In the genomic region with DNA sequence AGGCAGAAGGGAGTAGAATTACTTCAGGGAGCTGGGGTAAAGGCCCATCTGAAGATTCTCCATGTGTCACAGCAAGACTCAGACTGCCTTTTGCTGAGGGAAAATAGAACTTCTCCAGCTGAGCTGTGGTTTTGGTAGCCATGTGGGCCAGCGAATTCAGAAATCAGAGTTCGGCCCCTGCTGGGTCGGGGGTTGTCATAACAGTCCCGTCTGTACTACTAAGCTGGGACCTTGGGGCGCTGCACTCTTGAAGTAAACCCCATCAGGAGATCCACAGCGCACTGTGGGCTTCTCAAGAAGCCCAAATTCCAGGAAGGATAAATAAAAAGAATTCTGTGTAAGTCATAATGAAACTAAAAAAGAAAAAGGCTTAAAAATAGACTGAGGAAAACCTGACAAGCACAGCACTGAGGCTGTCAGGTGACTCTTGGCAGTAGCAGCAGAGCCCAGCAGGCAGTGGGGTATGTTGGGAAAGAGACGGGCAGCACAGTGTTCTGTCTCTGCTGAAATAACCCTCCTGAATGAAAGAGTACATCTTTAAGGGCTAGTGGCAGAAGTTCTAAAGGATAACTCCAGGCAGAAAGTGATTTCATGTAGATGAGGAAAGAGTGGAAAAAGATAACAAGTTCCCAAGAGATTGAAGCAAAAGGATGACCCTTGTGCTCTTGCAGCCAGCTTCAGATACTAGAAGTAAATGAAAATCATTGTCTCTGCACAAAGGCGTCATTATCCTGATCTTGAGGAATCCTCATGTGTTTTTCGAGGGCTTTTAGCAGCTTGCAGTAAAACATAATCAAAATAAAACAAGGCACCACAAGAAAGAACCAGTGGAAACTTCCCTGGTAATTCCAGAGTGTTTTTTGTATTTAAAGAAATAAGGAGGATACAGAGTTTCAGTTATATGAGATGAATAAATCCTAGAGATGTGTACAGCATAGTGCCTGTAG, we compare ENCODE assay signal across 10 cellular contexts.
DNase-seq lines count a peak whose midpoint lies in the region; ATAC-seq and TF ChIP-seq lines count a peak whose summit lies in the region.
"Had no signal": no experiment of that assay in that cellular context is flagged by ENCODE, and none has a peak within 500 bp of the region (broad histone marks: within the 10 kb centered on the region; RNA-seq: fewer than 3 reads in every experiment).

No MANE protein-coding gene starts in this region.

- CTCF ChIA-PET in Caco-2 (lab: Charles Lee) = interaction anchor here (0.6 kb wide), 1 partner anchor 422 kb away, joined by 3 read pairs; no protein-coding TSS in a partner anchor
- CTCF ChIA-PET in activated CD4-positive, alpha-beta T cell treated with anti-CD3 and anti-CD28 coated beads, Interleukin-2, amount 10 ng/mL, durations not matched to agents 7 days and 5 days (lab: Charles Lee) = interaction anchor here (0.9 to 3.2 kb wide), 6 partner anchors 8 to 183 kb away, joined by 3 to 22 read pairs (median 4); no protein-coding TSS in a partner anchor

- H2BK120ac ChIP-seq in H9 (ENCODE audit: low read depth, low read length, poor library complexity, severe bottlenecking) = no peak overlapping the region

- POLR2A ChIA-PET in Caco-2 (lab: Charles Lee) = no interaction called here
- POLR2A ChIA-PET in activated CD4-positive, alpha-beta T cell treated with anti-CD3 and anti-CD28 coated beads, Interleukin-2, amount 10 ng/mL, durations not matched to agents 7 days and 5 days (lab: Charles Lee) = no interaction called here

- no peak overlapping the region for H2BK15ac ChIP-seq in H9 (ENCODE audit: low read depth, low read length)

- H2AK5ac ChIP-seq in H9 (ENCODE audit: insufficient read length, low read length) = no peak overlapping the region

- no peak overlapping the region for H3K4me2 ChIP-seq in H9 (ENCODE audit: insufficient read depth, insufficient read length, low read length)

- no peak overlapping the region for H3K4me3 Mint-ChIP-seq in Caco-2 (ENCODE audit: unreplicated experiment)
- H3K4me3 Mint-ChIP-seq in activated CD4-positive, alpha-beta T cell treated with anti-CD3 and anti-CD28 coated beads, Interleukin-2, amount 10 ng/mL, durations not matched to agents 7 days and 5 days = peak overlapping the region; percentile 51
- no peak overlapping the region for H3K4me3 Mint-ChIP-seq in H9

- no CpG with 5 or more reads among the region's 9 CpGs for WGBS in H9 (ENCODE audit: extremely low coverage, insufficient read length, low lambda C conversion rate)

- no peak overlapping the region for H3K18ac ChIP-seq in H9 (ENCODE audit: insufficient read length, low read depth, low read length)

- H3K4me3 ChIP-seq in Caco-2 (ENCODE audit: low read depth, low read length) (no peak overlapping the region), skeletal muscle tissue (ENCODE audit: low read length in 3 of 3) (peak overlapping the region in 2 of 3 donors; percentile 42 to 51)
- H3K4me3 ChIP-seq: HAP-1 had no signal

- TF ChIP-seq CTCF in Caco-2 (IDR thresholded peaks at IDR 0.05; ENCODE audit: insufficient read depth in 1 of 2, low read depth in 1 of 2, low read length in 1 of 2, severe bottlenecking in 1 of 2, unreplicated experiment in 1 of 2) (no peak), H9 (conservative IDR thresholded peaks at IDR 0.05) (no peak)

- H3K79me2 ChIP-seq in H9 (ENCODE audit: insufficient read depth, low read length) = no peaks in the 10 kb centered on the region

- H3K23me2 ChIP-seq in H9 (ENCODE audit: insufficient read length, low read depth, low read length, poor library complexity, severe bottlenecking) = no peaks in the 10 kb centered on the region

- no peak overlapping the region for H3K14ac ChIP-seq in H9 (ENCODE audit: insufficient read depth, low read length)

- peak overlapping the region; percentile 98 for H3K27ac ChIP-seq in skeletal muscle tissue (ENCODE audit: low read depth, low read length)
- no peak overlapping the region for H3K27ac ChIP-seq in H9 (ENCODE audit: insufficient read length, low read depth, low read length)

- no peak overlapping the region for H4K5ac ChIP-seq in H9 (ENCODE audit: insufficient read length, low read depth, low read length)

- intact Hi-C loops in Caco-2 (cut with micrococcal nuclease; ENCODE audit: unreplicated experiment) = no loop called here

- no peak overlapping the region for H2BK20ac ChIP-seq in H9 (ENCODE audit: low read depth, low read length, poor library complexity, severe bottlenecking)

- no peak for DNase-seq in Caco-2
- DNase-seq in activated CD4-positive, alpha-beta T cell treated with anti-CD3 and anti-CD28 coated beads, Interleukin-2, amount 10 ng/mL, durations not matched to agents 7 days and 5 days = peak; percentile 21
- peak; percentile 50 for DNase-seq in epidermal melanocyte (ENCODE audit: insufficient read length, low spot score)
- no peak for DNase-seq in H9
- no peak for DNase-seq in mucosa of gallbladder (ENCODE audit: low spot score)
- no peak for DNase-seq in SK-N-DZ (ENCODE audit: low spot score)

- H3K4me1 ChIP-seq in Caco-2 = no peaks in the 10 kb centered on the region
- peaks cover 43 to 50% (median 46%) of the 10 kb centered on the region in 3 donors for H3K4me1 ChIP-seq in skeletal muscle tissue (ENCODE audit: control insufficient read depth in 3 of 3, insufficient read depth in 3 of 3, low read length in 3 of 3)
- no peaks in the 10 kb centered on the region for H3K4me1 ChIP-seq in H9 (ENCODE audit: insufficient read depth, low read length)
- H3K4me1 ChIP-seq: HAP-1 had no signal

- peaks cover 6% of the 10 kb centered on the region for H3K36me3 ChIP-seq in Caco-2 (ENCODE audit: control insufficient read depth, insufficient read depth, low read length)
- peaks cover 17 to 27% (median 23%) of the 10 kb centered on the region in 3 donors for H3K36me3 ChIP-seq in skeletal muscle tissue (ENCODE audit: control insufficient read depth in 3 of 3, insufficient read depth in 3 of 3, low read length in 3 of 3)

- H3K9ac ChIP-seq in skeletal muscle tissue (ENCODE audit: low read depth in 1 of 3, low read length in 3 of 3) = peak overlapping the region; percentile 47 to 79 (median 76)
- H3K9ac ChIP-seq in H9 (ENCODE audit: extremely low read depth, insufficient read length, low read length) = no peak overlapping the region

- no peak for ATAC-seq in HG03039 (IDR thresholded peaks at IDR 0.05; ENCODE audit: unreplicated experiment)
- ATAC-seq: esophagus mucosa had no signal

- peaks cover 88% of the 10 kb centered on the region for H3K36me3 Mint-ChIP-seq in Caco-2 (ENCODE audit: insufficient read depth, unreplicated experiment)
- peaks cover 60% of the 10 kb centered on the region for H3K36me3 Mint-ChIP-seq in activated CD4-positive, alpha-beta T cell treated with anti-CD3 and anti-CD28 coated beads, Interleukin-2, amount 10 ng/mL, durations not matched to agents 7 days and 5 days (ENCODE audit: low read depth)
- H3K36me3 Mint-ChIP-seq in H9 (ENCODE audit: insufficient read depth in 1 of 3, low read depth in 3 of 3) = peaks cover 31 to 64% (median 50%) of the 10 kb centered on the region in 3 experiments; a peak in 6 of 7 replicates

- no peak overlapping the region for H3K4ac ChIP-seq in H9 (ENCODE audit: low read depth, low read length)

- H2BK5ac ChIP-seq in H9 (ENCODE audit: insufficient read length, low read length) = no peak overlapping the region

- H4K8ac ChIP-seq in H9 (replicated peaks; ENCODE audit: insufficient read length, low read depth, low read length) = no peak overlapping the region

- H2AFZ ChIP-seq in H9 (ENCODE audit: low read length) = no peak overlapping the region

- no peak overlapping the region for H4K91ac ChIP-seq in H9 (ENCODE audit: insufficient read length, low read depth, low read length)

- H3K27me3 Mint-ChIP-seq in Caco-2 (ENCODE audit: insufficient read depth, unreplicated experiment) (no peaks in the 10 kb centered on the region), H9 (ENCODE audit: low read depth) (no peaks in the 10 kb centered on the region)
- no peaks in the 10 kb centered on the region for H3K27me3 Mint-ChIP-seq in activated CD4-positive, alpha-beta T cell treated with anti-CD3 and anti-CD28 coated beads, Interleukin-2, amount 10 ng/mL, durations not matched to agents 7 days and 5 days

- peak overlapping the region; percentile 42 for H3K27ac Mint-ChIP-seq in Caco-2 (ENCODE audit: unreplicated experiment)
- peak overlapping the region; percentile 87 for H3K27ac Mint-ChIP-seq in activated CD4-positive, alpha-beta T cell treated with anti-CD3 and anti-CD28 coated beads, Interleukin-2, amount 10 ng/mL, durations not matched to agents 7 days and 5 days
- peak overlapping the region in 1 of 3 experiments; percentile 30; a peak in 2 of 7 replicates for H3K27ac Mint-ChIP-seq in H9

- BruUV-seq in Caco-2 (replicated peaks; lab: Mats Ljungman, UMichigan) = no TSS peak

- H3K27me3 ChIP-seq in Caco-2 (replicated peaks; ENCODE audit: control insufficient read depth, insufficient read depth, low read length) (no peaks in the 10 kb centered on the region), skeletal muscle tissue (ENCODE audit: control insufficient read depth in 3 of 3, insufficient read depth in 3 of 3, low read length in 3 of 3) (no peaks in the 10 kb centered on the region), H9 (ENCODE audit: insufficient read depth, low read length) (no peaks in the 10 kb centered on the region)

- no peaks in the 10 kb centered on the region for H3K9me3 ChIP-seq in Caco-2
- no peaks in the 10 kb centered on the region for H3K9me3 ChIP-seq in skeletal muscle tissue (ENCODE audit: control insufficient read depth in 3 of 3, low read length in 3 of 3)
- H3K9me3 ChIP-seq in H9 (ENCODE audit: control insufficient read depth, low read depth, low read length) = no peaks in the 10 kb centered on the region
- H3K9me3 ChIP-seq: HAP-1 had no signal

- no peaks in the 10 kb centered on the region for H4K20me1 ChIP-seq in H9 (ENCODE audit: control insufficient read depth, insufficient read depth, insufficient read length)

- no peaks in the 10 kb centered on the region for H3K9me3 Mint-ChIP-seq in Caco-2 (ENCODE audit: unreplicated experiment)
- H3K9me3 Mint-ChIP-seq in activated CD4-positive, alpha-beta T cell treated with anti-CD3 and anti-CD28 coated beads, Interleukin-2, amount 10 ng/mL, durations not matched to agents 7 days and 5 days = no peaks in the 10 kb centered on the region
- no peaks in the 10 kb centered on the region for H3K9me3 Mint-ChIP-seq in H9

- no peak overlapping the region for H3K23ac ChIP-seq in H9 (ENCODE audit: insufficient read length, low read depth, low read length)

- H3T11ph ChIP-seq in H9 (ENCODE audit: low read length) = no peak overlapping the region

- no peak overlapping the region for H2BK12ac ChIP-seq in H9 (ENCODE audit: insufficient read length, low read depth, low read length)

- H3K4me1 Mint-ChIP-seq in Caco-2 (ENCODE audit: low read depth, unreplicated experiment) (no peaks in the 10 kb centered on the region), H9 (peaks cover 13 to 20% of the 10 kb centered on the region in 2 experiments)
- H3K4me1 Mint-ChIP-seq in activated CD4-positive, alpha-beta T cell treated with anti-CD3 and anti-CD28 coated beads, Interleukin-2, amount 10 ng/mL, durations not matched to agents 7 days and 5 days = peaks cover 79% of the 10 kb centered on the region

- no peaks in the 10 kb centered on the region for H3K79me1 ChIP-seq in H9 (ENCODE audit: insufficient read depth, low read depth, low read length, poor library complexity, severe bottlenecking)

- no peak overlapping the region for H3K56ac ChIP-seq in H9 (ENCODE audit: insufficient read length, low read depth, low read length)

Comparison
In these comparisons a context has a peak if more than half of its experiments do, and no peak if none do; other contexts are left out.
1. DNase-seq: peak in activated CD4-positive, alpha-beta T cell treated with anti-CD3 and anti-CD28 coated beads, Interleukin-2, amount 10 ng/mL, durations not matched to agents 7 days and 5 days (single experiment) and epidermal melanocyte (single experiment); none in Caco-2 (0 of 2), H9 (single experiment), mucosa of gallbladder (single experiment) and SK-N-DZ (single experiment).